Comparison of ENCODE assay signal across 27 cellular contexts in genomic region chr2:8750221-8750620, GRCh38.
"Had no signal": no experiment of that assay in that cellular context is flagged by ENCODE, and none has a peak within 500 bp of the region (broad histone marks: within the 10 kb centered on the region; RNA-seq: fewer than 3 reads in every experiment).

No MANE protein-coding gene starts in this region.

- H3K27me3 ChIP-seq: brain microvascular endothelial cell, colonic mucosa, dorsolateral prefrontal cortex, esophagus muscularis mucosa, gastroesophageal sphincter, upper lobe of right lung had no signal

- H3K36me3 ChIP-seq: colonic mucosa had no signal

- H3K27ac Mint-ChIP-seq: activated naive CD4-positive, alpha-beta T cell treated with anti-CD3 and anti-CD28 coated beads, Interleukin-2, amount 50 U/mL, for 72 hours; activated T-cell treated with anti-CD3 and anti-CD28 coated beads, Interleukin-2, amount 50 U/mL, for 24 hours; activated T-helper 17 cell treated with anti-CD3 and anti-CD28 coated beads, Interleukin-2, amount 50 U/mL, for 72 hours; nephron progenitor cell had no signal

- H3K4me3 Mint-ChIP-seq: activated T-cell treated with anti-CD3 and anti-CD28 coated beads, Interleukin-2, amount 50 U/mL, for 24 hours; activated T-helper 17 cell treated with anti-CD3 and anti-CD28 coated beads, Interleukin-2, amount 50 U/mL, for 72 hours; nephron progenitor cell had no signal

- H3K4me3 ChIP-seq: colonic mucosa, dorsolateral prefrontal cortex, esophagus muscularis mucosa, gastroesophageal sphincter, mucosa of descending colon, upper lobe of right lung had no signal

- H3K4me1 Mint-ChIP-seq: activated T-helper 17 cell treated with anti-CD3 and anti-CD28 coated beads, Interleukin-2, amount 50 U/mL, for 72 hours; nephron progenitor cell had no signal

- ATAC-seq: activated naive CD4-positive, alpha-beta T cell treated with anti-CD3 and anti-CD28 coated beads, Interleukin-2, amount 50 U/mL, for 72 hours; activated T-helper 17 cell treated with anti-CD3 and anti-CD28 coated beads, Interleukin-2, amount 50 U/mL, for 72 hours; gastroesophageal sphincter; left colon; mucosa of descending colon; sciatic nerve; stimulated activated naive CD8-positive, alpha-beta T cell treated with anti-CD3 and anti-CD28 coated beads, Interleukin-15, Interleukin-2, amounts not matched to agents 100 U/mL and 50 U/mL, for 24 hours; upper lobe of right lung had no signal

- H3K9me3 Mint-ChIP-seq: activated naive CD4-positive, alpha-beta T cell treated with anti-CD3 and anti-CD28 coated beads, Interleukin-2, amount 50 U/mL, for 72 hours; activated T-cell treated with anti-CD3 and anti-CD28 coated beads, Interleukin-2, amount 50 U/mL, for 24 hours; activated T-helper 17 cell treated with anti-CD3 and anti-CD28 coated beads, Interleukin-2, amount 50 U/mL, for 72 hours had no signal

- H3K27me3 Mint-ChIP-seq: activated T-cell treated with anti-CD3 and anti-CD28 coated beads, Interleukin-2, amount 50 U/mL, for 24 hours; activated T-helper 17 cell treated with anti-CD3 and anti-CD28 coated beads, Interleukin-2, amount 50 U/mL, for 72 hours had no signal

- DNase-seq: activated CD4-positive, alpha-beta T cell treated with anti-CD3 and anti-CD28 coated beads for 1 hour; activated CD4-positive, alpha-beta T cell treated with anti-CD3 and anti-CD28 coated beads, Interleukin-2, amount 50 U/mL, for 1 hour; activated CD8-positive, alpha-beta memory T cell treated with anti-CD3 and anti-CD28 coated beads for 24 hours; activated CD8-positive, alpha-beta memory T cell treated with anti-CD3 and anti-CD28 coated beads, Interleukin-2, amount 50 U/mL, for 4 hours; activated T-cell treated with anti-CD3 and anti-CD28 coated beads, Interleukin-2, amount 50 U/mL, for 24 hours; amniotic stem cell; brain microvascular endothelial cell; central memory CD4-positive, alpha-beta T cell; colonic mucosa; dorsolateral prefrontal cortex; head of caudate nucleus; hypothalamus; left colon; mesenchymal stem cell; mucosa of descending colon; nephron progenitor cell; nucleus accumbens; stimulated activated CD4-positive, alpha-beta T cell treated with anti-CD3 and anti-CD28 coated beads, Interleukin-4, amount 100 ng/mL, for 1 hour; stimulated activated naive CD8-positive, alpha-beta T cell treated with anti-CD3 and anti-CD28 coated beads, Interleukin-15, Interleukin-2, amounts not matched to agents 100 U/mL and 50 U/mL, for 24 hours; T-helper 1 cell; upper lobe of right lung; WERI-Rb-1 had no signal

- H3K4me1 ChIP-seq: colonic mucosa, upper lobe of right lung had no signal

- H3K27ac ChIP-seq: brain microvascular endothelial cell, colonic mucosa, dorsolateral prefrontal cortex, esophagus muscularis mucosa, gastroesophageal sphincter, upper lobe of right lung, WERI-Rb-1 had no signal

- H3K9me3 ChIP-seq: colonic mucosa, esophagus muscularis mucosa, gastroesophageal sphincter, mucosa of descending colon, upper lobe of right lung had no signal
